1 cellular context compared by ENCODE assay signal in the genomic region with DNA sequence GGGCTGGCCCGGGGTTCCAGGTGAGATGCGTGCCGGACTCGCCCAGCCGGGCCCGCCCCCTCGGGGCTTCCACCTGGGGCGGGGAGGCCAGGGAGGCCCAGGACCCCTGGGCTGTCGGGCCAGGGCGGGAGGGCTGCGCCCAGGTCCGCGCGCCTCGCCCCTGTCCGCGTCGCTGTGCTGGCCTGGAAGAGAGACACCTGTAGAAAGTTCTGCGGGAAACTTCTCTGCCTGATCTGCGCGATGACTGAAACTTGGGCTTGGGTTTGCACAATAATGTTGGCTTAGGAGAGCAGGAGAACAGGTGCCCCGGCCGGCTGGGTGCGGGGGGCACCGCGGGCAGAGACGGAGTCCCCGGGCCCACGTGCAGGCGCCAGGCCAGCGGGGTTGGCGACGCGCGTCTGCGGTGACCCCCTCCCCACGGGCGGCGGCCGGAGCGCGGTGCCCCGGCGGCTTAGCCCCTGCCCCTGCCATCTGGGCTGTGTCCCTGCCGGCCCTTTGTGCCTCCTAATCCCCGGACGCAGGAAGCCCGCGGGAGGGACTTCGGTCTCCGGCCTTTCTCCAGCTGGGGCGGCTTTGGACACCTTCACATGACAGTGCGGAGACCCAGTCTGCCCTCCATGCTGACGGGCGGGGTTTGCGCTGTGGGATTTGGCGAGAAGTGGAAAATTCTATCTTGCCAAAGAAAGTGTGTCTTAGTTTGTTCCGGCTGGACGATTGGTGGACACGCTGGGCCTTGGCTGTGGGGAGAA.
TF ChIP-seq lines count a peak whose summit lies in the region.

No MANE protein-coding gene starts in this region.

TF ChIP-seq in HepG2, 621 proteins besides CTCF, POLR2A, EP300 and RAD21 (continued from another document and continues in another):
- TF ChIP-seq NFYB (CRISPR knock-in tag; IDR thresholded peaks at IDR 0.05) (no peak), SSRP1 (CRISPR knock-in tag; IDR thresholded peaks at IDR 0.05) (no peak), FOXA1 (IDR thresholded peaks at IDR 0.05) (no peak), FOXA1 (CRISPR knock-in tag; IDR thresholded peaks at IDR 0.05) (no peak), SIN3B (IDR thresholded peaks at IDR 0.05; ENCODE audit: low read length) (no peak), MIER3 (CRISPR knock-in tag; IDR thresholded peaks at IDR 0.05; ENCODE audit: borderline replicate concordance) (no peak), CAMTA2 (CRISPR knock-in tag; IDR thresholded peaks at IDR 0.05; ENCODE audit: borderline replicate concordance) (no peak), ZBTB44 (CRISPR knock-in tag; IDR thresholded peaks at IDR 0.05) (peak; percentile 59; the same call in 1 of the 2 replicates), ELF4 (CRISPR knock-in tag; IDR thresholded peaks at IDR 0.05; ENCODE audit: borderline replicate concordance) (no peak; the same call in 1 of the 2 replicates), ZSCAN21 (CRISPR knock-in tag; IDR thresholded peaks at IDR 0.05; ENCODE audit: borderline replicate concordance) (peak; percentile 33; the same call in 1 of the 2 replicates), HOMEZ (CRISPR knock-in tag; IDR thresholded peaks at IDR 0.05; ENCODE audit: low read depth) (no peak), JDP2 (CRISPR knock-in tag; IDR thresholded peaks at IDR 0.05; ENCODE audit: borderline replicate concordance) (no peak), ZNF891 (CRISPR knock-in tag; IDR thresholded peaks at IDR 0.05) (peak; percentile 53; the same call in 1 of the 2 replicates), MAFF (IDR thresholded peaks at IDR 0.05; ENCODE audit: low read depth, low read length) (no peak), HDAC2 (CRISPR knock-in tag; IDR thresholded peaks at IDR 0.05) (0 out of 2 replicates have a peak, but pooled peaks have one; percentile 12), RFX5 (IDR thresholded peaks at IDR 0.05; ENCODE audit: low read depth, low read length) (no peak), ZNF124 (CRISPR knock-in tag; IDR thresholded peaks at IDR 0.05) (0 out of 2 replicates have a peak, but pooled peaks have one; percentile 49), SYNCRIP (IDR thresholded peaks at IDR 0.05; ENCODE audit: insufficient read depth, low read depth, low read length) (no peak), DNMT3B (CRISPR knock-in tag; conservative IDR thresholded peaks at IDR 0.05) (no peak), ZNF343 (CRISPR knock-in tag; IDR thresholded peaks at IDR 0.05) (0 out of 2 replicates have a peak, but pooled peaks have one; percentile 20), ZNF501 (CRISPR knock-in tag; IDR thresholded peaks at IDR 0.05) (peak; percentile 69; the same call in 1 of the 2 replicates), HNRNPH1 (optimal IDR thresholded peaks at IDR 0.05; ENCODE audit: low read depth, low read length) (no peak), HNF4G (IDR thresholded peaks at IDR 0.05; ENCODE audit: borderline replicate concordance, low read depth, low read length) (peak; percentile 42; the same call in 1 of the 2 replicates), HNF4G (CRISPR knock-in tag; IDR thresholded peaks at IDR 0.05; ENCODE audit: borderline replicate concordance, low read depth) (no peak), DMAP1 (CRISPR knock-in tag; IDR thresholded peaks at IDR 0.05) (peak; percentile 28; the same call in 1 of the 2 replicates), ZKSCAN8 (CRISPR knock-in tag; IDR thresholded peaks at IDR 0.05; ENCODE audit: borderline replicate concordance) (no peak), HNRNPL (IDR thresholded peaks at IDR 0.05; ENCODE audit: low read depth, low read length) (peak; percentile 82; the same call in 1 of the 2 replicates), HNRNPK (IDR thresholded peaks at IDR 0.05; ENCODE audit: low read depth, low read length, poor library complexity, severe bottlenecking) (no peak), ZNF772 (CRISPR knock-in tag; IDR thresholded peaks at IDR 0.05) (no peak; the same call in 1 of the 2 replicates), STAT5B (CRISPR knock-in tag; IDR thresholded peaks at IDR 0.05) (no peak), ZSCAN30 (CRISPR knock-in tag; IDR thresholded peaks at IDR 0.05) (0 out of 2 replicates have a peak, but pooled peaks have one; percentile 51), FLYWCH1 (CRISPR knock-in tag; IDR thresholded peaks at IDR 0.05) (no peak), SNAPC2 (CRISPR knock-in tag; IDR thresholded peaks at IDR 0.05) (0 out of 2 replicates have a peak, but pooled peaks have one; percentile 13), ZMYM2 (CRISPR knock-in tag; IDR thresholded peaks at IDR 0.05) (no peak), ZBTB34 (CRISPR knock-in tag; IDR thresholded peaks at IDR 0.05) (no peak), ZNF24 (IDR thresholded peaks at IDR 0.05) (no peak), MTF1 (CRISPR knock-in tag; IDR thresholded peaks at IDR 0.05) (no peak), SP2 (CRISPR knock-in tag; IDR thresholded peaks at IDR 0.05) (no peak), SP140L (CRISPR knock-in tag; IDR thresholded peaks at IDR 0.05; ENCODE audit: borderline replicate concordance) (no peak), ADNP (CRISPR knock-in tag; IDR thresholded peaks at IDR 0.05) (no peak), ZNF557 (CRISPR knock-in tag; IDR thresholded peaks at IDR 0.05) (no peak), ZSCAN22 (CRISPR knock-in tag; IDR thresholded peaks at IDR 0.05) (no peak), HNF4A (CRISPR knock-in tag; IDR thresholded peaks at IDR 0.05) (peak; percentile 70), TBX2 (CRISPR knock-in tag; IDR thresholded peaks at IDR 0.05; ENCODE audit: borderline replicate concordance) (no peak; the same call in 1 of the 2 replicates), ZNF841 (CRISPR knock-in tag; IDR thresholded peaks at IDR 0.05; ENCODE audit: borderline replicate concordance) (no peak), MEIS1 (CRISPR knock-in tag; IDR thresholded peaks at IDR 0.05; ENCODE audit: borderline replicate concordance) (no peak), POGK (CRISPR knock-in tag; conservative IDR thresholded peaks at IDR 0.05) (peak; percentile 73; the same call in 1 of the 2 replicates), BRCA1 (CRISPR knock-in tag; IDR thresholded peaks at IDR 0.05) (no peak)
- TF ChIP-seq, protein P1, sequence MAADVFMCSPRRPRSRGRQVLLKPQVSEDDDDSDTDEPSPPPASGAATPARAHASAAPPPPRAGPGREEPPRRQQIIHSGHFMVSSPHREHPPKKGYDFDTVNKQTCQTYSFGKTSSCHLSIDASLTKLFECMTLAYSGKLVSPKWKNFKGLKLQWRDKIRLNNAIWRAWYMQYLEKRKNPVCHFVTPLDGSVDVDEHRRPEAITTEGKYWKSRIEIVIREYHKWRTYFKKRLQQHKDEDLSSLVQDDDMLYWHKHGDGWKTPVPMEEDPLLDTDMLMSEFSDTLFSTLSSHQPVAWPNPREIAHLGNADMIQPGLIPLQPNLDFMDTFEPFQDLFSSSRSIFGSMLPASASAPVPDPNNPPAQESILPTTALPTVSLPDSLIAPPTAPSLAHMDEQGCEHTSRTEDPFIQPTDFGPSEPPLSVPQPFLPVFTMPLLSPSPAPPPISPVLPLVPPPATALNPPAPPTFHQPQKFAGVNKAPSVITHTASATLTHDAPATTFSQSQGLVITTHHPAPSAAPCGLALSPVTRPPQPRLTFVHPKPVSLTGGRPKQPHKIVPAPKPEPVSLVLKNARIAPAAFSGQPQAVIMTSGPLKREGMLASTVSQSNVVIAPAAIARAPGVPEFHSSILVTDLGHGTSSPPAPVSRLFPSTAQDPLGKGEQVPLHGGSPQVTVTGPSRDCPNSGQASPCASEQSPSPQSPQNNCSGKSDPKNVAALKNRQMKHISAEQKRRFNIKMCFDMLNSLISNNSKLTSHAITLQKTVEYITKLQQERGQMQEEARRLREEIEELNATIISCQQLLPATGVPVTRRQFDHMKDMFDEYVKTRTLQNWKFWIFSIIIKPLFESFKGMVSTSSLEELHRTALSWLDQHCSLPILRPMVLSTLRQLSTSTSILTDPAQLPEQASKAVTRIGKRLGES (CRISPR knock-in tag; IDR thresholded peaks at IDR 0.05; ENCODE audit: borderline replicate concordance), result no peak; the same call in 1 of the 2 replicates
- TF ChIP-seq, protein P2, sequence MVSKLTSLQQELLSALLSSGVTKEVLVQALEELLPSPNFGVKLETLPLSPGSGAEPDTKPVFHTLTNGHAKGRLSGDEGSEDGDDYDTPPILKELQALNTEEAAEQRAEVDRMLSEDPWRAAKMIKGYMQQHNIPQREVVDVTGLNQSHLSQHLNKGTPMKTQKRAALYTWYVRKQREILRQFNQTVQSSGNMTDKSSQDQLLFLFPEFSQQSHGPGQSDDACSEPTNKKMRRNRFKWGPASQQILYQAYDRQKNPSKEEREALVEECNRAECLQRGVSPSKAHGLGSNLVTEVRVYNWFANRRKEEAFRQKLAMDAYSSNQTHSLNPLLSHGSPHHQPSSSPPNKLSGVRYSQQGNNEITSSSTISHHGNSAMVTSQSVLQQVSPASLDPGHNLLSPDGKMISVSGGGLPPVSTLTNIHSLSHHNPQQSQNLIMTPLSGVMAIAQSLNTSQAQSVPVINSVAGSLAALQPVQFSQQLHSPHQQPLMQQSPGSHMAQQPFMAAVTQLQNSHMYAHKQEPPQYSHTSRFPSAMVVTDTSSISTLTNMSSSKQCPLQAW (CRISPR knock-in tag; IDR thresholded peaks at IDR 0.05), result peak; percentile 83
- TF ChIP-seq, protein P3, sequence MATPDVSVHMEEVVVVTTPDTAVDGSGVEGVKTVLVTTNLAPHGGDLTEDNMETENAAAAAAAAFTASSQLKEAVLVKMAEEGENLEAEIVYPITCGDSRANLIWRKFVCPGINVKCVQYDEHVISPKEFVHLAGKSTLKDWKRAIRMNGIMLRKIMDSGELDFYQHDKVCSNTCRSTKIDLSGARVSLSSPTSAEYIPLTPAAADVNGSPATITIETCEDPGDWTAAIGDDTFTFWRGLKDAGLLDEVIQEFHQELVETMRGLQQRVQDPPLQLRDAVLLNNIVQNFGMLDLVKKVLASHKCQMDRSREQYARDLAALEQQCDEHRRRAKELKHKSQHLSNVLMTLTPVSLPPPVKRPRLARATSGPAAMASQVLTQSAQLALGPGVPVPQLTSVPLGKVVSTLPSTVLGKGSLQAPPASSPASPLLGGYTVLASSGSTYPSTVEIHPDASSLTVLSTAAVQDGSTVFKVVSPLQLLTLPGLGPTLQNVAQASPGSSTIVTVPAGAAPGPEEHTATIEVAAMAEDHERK (CRISPR knock-in tag; IDR thresholded peaks at IDR 0.05; ENCODE audit: low read depth), result no peak
- TF ChIP-seq, protein P4, sequence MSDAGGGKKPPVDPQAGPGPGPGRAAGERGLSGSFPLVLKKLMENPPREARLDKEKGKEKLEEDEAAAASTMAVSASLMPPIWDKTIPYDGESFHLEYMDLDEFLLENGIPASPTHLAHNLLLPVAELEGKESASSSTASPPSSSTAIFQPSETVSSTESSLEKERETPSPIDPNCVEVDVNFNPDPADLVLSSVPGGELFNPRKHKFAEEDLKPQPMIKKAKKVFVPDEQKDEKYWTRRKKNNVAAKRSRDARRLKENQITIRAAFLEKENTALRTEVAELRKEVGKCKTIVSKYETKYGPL (CRISPR knock-in tag; IDR thresholded peaks at IDR 0.05), result no peak
- TF ChIP-seq, protein P5, sequence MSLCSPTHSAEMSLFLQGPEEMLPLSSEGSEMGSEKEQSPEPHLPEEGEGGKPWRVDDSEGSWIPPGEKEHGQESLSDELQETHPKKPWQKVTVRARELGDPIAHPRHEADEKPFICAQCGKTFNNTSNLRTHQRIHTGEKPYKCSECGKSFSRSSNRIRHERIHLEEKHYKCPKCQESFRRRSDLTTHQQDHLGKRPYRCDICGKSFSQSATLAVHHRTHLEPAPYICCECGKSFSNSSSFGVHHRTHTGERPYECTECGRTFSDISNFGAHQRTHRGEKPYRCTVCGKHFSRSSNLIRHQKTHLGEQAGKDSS (CRISPR knock-in tag; IDR thresholded peaks at IDR 0.05; ENCODE audit: borderline replicate concordance, low read depth), result no peak; the same call in 1 of the 2 replicates
